16 cellular contexts compared by ENCODE assay signal in the genomic region with DNA sequence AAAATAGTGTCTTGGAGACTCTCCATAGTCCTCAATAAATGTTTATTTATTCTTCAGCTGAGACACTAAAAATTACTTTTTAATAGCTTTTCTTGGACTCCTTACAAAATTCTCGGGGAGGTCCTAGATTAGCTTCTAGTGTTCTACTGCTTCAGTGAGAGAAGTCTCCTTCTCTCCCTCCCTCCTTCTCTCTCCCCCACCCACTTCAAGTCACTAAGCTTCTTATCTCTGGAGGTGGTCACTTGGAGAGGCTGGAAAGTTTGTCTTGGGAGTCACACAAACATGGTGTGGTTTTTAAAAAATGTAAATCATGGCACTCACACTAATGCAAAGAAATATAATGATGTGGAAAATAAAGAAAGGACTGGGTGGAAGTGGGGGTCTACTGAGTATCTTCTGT.
"Had no signal": no experiment of that assay in that cellular context is flagged by ENCODE, and none has a peak within 500 bp of the region (broad histone marks: within the 10 kb centered on the region; RNA-seq: fewer than 3 reads in every experiment).

No MANE protein-coding gene starts in this region.

- ATAC-seq: activated CD8-positive, alpha-beta T cell treated with anti-CD3 and anti-CD28 coated beads, Interleukin-2, amount 10 ng/mL, durations not matched to agents 7 days and 5 days; activated naive CD4-positive, alpha-beta T cell treated with anti-CD3 and anti-CD28 coated beads, Interleukin-2, amount 50 U/mL, for 72 hours; activated T-cell treated with anti-CD3 and anti-CD28 coated beads, Interleukin-2, amount 50 U/mL, for 72 hours; stimulated activated effector memory CD8-positive, alpha-beta T cell treated with anti-CD3 and anti-CD28 coated beads, Interleukin-12 subunit alpha, Interleukin-12 subunit beta, amount 100 ng/mL, for 72 hours; T-cell had no signal

- H2AFZ ChIP-seq: hepatocyte had no signal

- H3K36me3 ChIP-seq: left ventricle myocardium inferior, sigmoid colon had no signal

- H3K27ac ChIP-seq: hepatocyte, left ventricle myocardium inferior, SK-N-MC had no signal

- H3K9me3 ChIP-seq: left ventricle myocardium inferior, sigmoid colon had no signal

- DNase-seq: activated CD4-positive, alpha-beta T cell treated with anti-CD3 and anti-CD28 coated beads for 48 hours; activated CD8-positive, alpha-beta memory T cell treated with anti-CD3 and anti-CD28 coated beads, Interleukin-2, amount 50 U/mL, for 4 hours; activated CD8-positive, alpha-beta T cell treated with anti-CD3 and anti-CD28 coated beads, Interleukin-2, amount 10 ng/mL, durations not matched to agents 7 days and 5 days; activated gamma-delta T cell; activated T-cell treated with anti-CD3 and anti-CD28 coated beads, Interleukin-2, amount 50 U/mL, for 72 hours; amniotic stem cell; cerebellar nuclear complex; effector memory CD4-positive, alpha-beta T cell; left ventricle myocardium inferior; sigmoid colon; T-cell; T-helper 9 cell had no signal

- H3K27me3 ChIP-seq: hepatocyte, sigmoid colon had no signal

- H3K4me3 ChIP-seq: hepatocyte, left ventricle myocardium inferior, sigmoid colon, SK-N-MC had no signal

- H3K4me2 ChIP-seq: hepatocyte had no signal
